ENCODE assay signal across 31 cellular contexts in the genomic region with DNA sequence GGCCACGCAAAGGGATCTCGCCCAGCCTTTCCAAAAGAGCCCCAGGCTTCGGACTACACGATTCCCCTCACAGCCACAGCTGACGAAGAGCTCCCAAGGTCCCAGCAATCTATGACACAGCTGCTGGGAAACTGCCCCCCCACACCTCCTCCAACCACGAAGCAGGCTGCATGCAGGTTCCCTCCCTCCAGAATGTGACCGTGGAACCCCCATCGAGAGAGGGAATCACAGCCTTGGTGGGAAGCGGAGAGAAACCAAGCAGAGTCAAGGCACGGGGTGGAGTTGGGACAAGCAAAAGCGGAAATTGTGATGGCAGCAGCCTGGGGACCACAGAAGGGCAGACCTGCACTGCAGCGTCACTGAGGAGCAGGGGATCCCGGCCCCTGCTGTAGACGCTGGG. TPM values are rescaled to one million over a fixed set of nuclear protein-coding genes. Genes with fewer than 3 reads are reported as not detected.
"Had no signal": no experiment of that assay in that cellular context is flagged by ENCODE, and none has a peak within 500 bp of the region (broad histone marks: within the 10 kb centered on the region; RNA-seq: fewer than 3 reads in every experiment).

No MANE protein-coding gene starts in this region.

- H3K27ac ChIP-seq: left lung, lower lobe of right lung, neutrophil, parathyroid adenoma, right atrium auricular region, right lobe of liver, stomach, testis, thyroid gland, transverse colon, upper lobe of left lung, vagina had no signal

- H3K9ac ChIP-seq: parathyroid adenoma had no signal

- H3K4me2 ChIP-seq: smooth muscle cell had no signal

- H3K36me3 ChIP-seq: left lung, lower lobe of right lung, neutrophil, right atrium auricular region, right lobe of liver, stomach, thyroid gland, transverse colon, upper lobe of left lung, vagina had no signal

- DNase-seq: hippocampal formation; left colon; lower lobe of right lung; mammary epithelial cell; mesendoderm; midbrain; mucosa of descending colon; naive thymus-derived CD4-positive, alpha-beta T cell; occipital lobe; right lobe of liver; stimulated activated CD4-positive, alpha-beta T cell treated with anti-CD3 and anti-CD28 coated beads, Interleukin-12 subunit alpha, Interleukin-12 subunit beta, amount 100 ng/mL, for 4 hours; stimulated activated CD4-positive, alpha-beta T cell treated with anti-CD3 and anti-CD28 coated beads, Interleukin-15, amount 100 ng/mL, for 24 hours; stimulated activated CD4-positive, alpha-beta T cell treated with anti-CD3 and anti-CD28 coated beads, Interleukin-2, amount 100 ng/mL, for 24 hours; stimulated activated CD4-positive, alpha-beta T cell treated with anti-CD3 and anti-CD28 coated beads, Interleukin-4, amount 100 ng/mL, for 1 hour; stimulated activated naive B cell treated with anti-CD40 and anti-IgM and Interleukin-4, amounts not matched to agents 10 μg/mL and 1 μg/mL and 100 μg/mL, for 72 hours; stimulated activated naive CD8-positive, alpha-beta T cell treated with anti-CD3 and anti-CD28 coated beads, Interleukin-15, Interleukin-2, amounts not matched to agents 100 U/mL and 50 U/mL, for 24 hours; stomach; testis; thyroid gland; transverse colon; upper lobe of left lung had no signal

- H3K4me3 ChIP-seq: left lung, lower lobe of right lung, mucosa of descending colon, right atrium auricular region, right lobe of liver, smooth muscle cell, stomach, thyroid gland, transverse colon, upper lobe of left lung, vagina had no signal

- H3K4me1 ChIP-seq: left lung, parathyroid adenoma, right atrium auricular region, right lobe of liver, testis, vagina had no signal

- H3K9me3 ChIP-seq: left lung, lower lobe of right lung, mucosa of descending colon, neutrophil, right atrium auricular region, right lobe of liver, stomach, testis, thyroid gland, transverse colon, upper lobe of left lung, vagina had no signal

- H2AFZ ChIP-seq: parathyroid adenoma had no signal

- H3K27me3 ChIP-seq: right atrium auricular region, right lobe of liver, testis, thyroid gland, upper lobe of left lung, vagina had no signal

- ATAC-seq: left colon; left lung; mucosa of descending colon; naive thymus-derived CD4-positive, alpha-beta T cell; natural killer cell treated with Interleukin-12 subunit alpha and Interleukin-12 subunit beta and Interleukin-15 and Interleukin-18, amount 100 ng/mL, for 72 hours; right lobe of liver; stimulated activated naive B cell treated with anti-CD40 and anti-IgM and Interleukin-4, amounts not matched to agents 10 μg/mL and 1 μg/mL and 100 μg/mL, for 72 hours; stimulated activated naive CD8-positive, alpha-beta T cell treated with anti-CD3 and anti-CD28 coated beads, Interleukin-15, Interleukin-2, amounts not matched to agents 100 U/mL and 50 U/mL, for 24 hours had no signal

RNA-seq across cellular contexts. Expression of gene KCNF1, which starts 50.3 kb away (rescaled TPM):
- total RNA-seq: left lung; lower lobe of right lung; naive thymus-derived CD4-positive, alpha-beta T cell; natural killer cell treated with Interleukin-12 subunit alpha and Interleukin-12 subunit beta and Interleukin-15 and Interleukin-18, amount 100 ng/mL, for 72 hours; osteocyte; renal cortical epithelial cell; right lobe of liver; smooth muscle cell; thyroid gland; vagina had no signal
- polyA plus RNA-seq: liver; naive thymus-derived CD4-positive, alpha-beta T cell had no signal
